Comparison of ENCODE assay signal across 10 cellular contexts in genomic region chr5:137040641-137041340, GRCh38.
"Had no signal": no experiment of that assay in that cellular context is flagged by ENCODE, and none has a peak within 500 bp of the region (broad histone marks: within the 10 kb centered on the region; RNA-seq: fewer than 3 reads in every experiment).

No MANE protein-coding gene starts in this region.

- DNase-seq: activated CD4-positive, alpha-beta T cell treated with anti-CD3 and anti-CD28 coated beads for 48 hours; activated CD8-positive, alpha-beta memory T cell treated with anti-CD3 and anti-CD28 coated beads for 24 hours; activated naive CD4-positive, alpha-beta T cell treated with anti-CD3 and anti-CD28 coated beads for 36 hours; body of pancreas; gastrocnemius medialis; nephron progenitor cell; stimulated activated CD4-positive, alpha-beta T cell treated with anti-CD3 and anti-CD28 coated beads, Interleukin-15, amount 100 ng/mL, for 24 hours; stimulated activated CD4-positive, alpha-beta T cell treated with anti-CD3 and anti-CD28 coated beads, Interleukin-4, amount 100 ng/mL, for 4 hours; stimulated activated naive CD8-positive, alpha-beta T cell treated with anti-CD3 and anti-CD28 coated beads, Interleukin-15, amount 100 ng/mL, for 72 hours; T-helper 1 cell had no signal
